1 cellular context compared by ENCODE assay signal in genomic region chr1:151680812-151681211, GRCh38.
TF ChIP-seq lines count a peak whose summit lies in the region.

No MANE protein-coding gene starts in this region.

TF ChIP-seq in endothelial cell of umbilical vein, 7 proteins besides CTCF, POLR2A, EP300 and RAD21:
- TF ChIP-seq JUN (IDR thresholded peaks at IDR 0.05; ENCODE audit: borderline replicate concordance, insufficient read depth, insufficient read length, low read depth) (peak; percentile 89), MYC (IDR thresholded peaks at IDR 0.05; ENCODE audit: low read depth, low read length) (no peak), FOS (IDR thresholded peaks at IDR 0.05; ENCODE audit: borderline replicate concordance, insufficient read depth, low read length) (peak; percentile 62)
